ENCODE assay signal across 7 cellular contexts in genomic region chr3:143431298-143431697, GRCh38.
DNase-seq lines count a peak whose midpoint lies in the region; FAIRE-seq and TF ChIP-seq lines count a peak whose summit lies in the region.
"Not testable (repeated sequence)": the region's sequence is repeated elsewhere in the genome, so short reads cannot be mapped to it uniquely, and the experiment has no call there.

No MANE protein-coding gene starts in this region.

- H3K4me1 ChIP-seq in GM23248 (ENCODE audit: insufficient read depth): not testable (repeated sequence)

- WGBS in GM23248 (ENCODE audit: low coverage in 1 of 2, low lambda C conversion rate in 2 of 2, missing lambda C conversion rate in 2 of 2), 2 experiments: 93 to 97% methylated on average over 7 of the region's 7 CpGs

- H3K9me2 ChIP-seq in GM23248 (ENCODE audit: insufficient read depth): not testable (repeated sequence)

- TF ChIP-seq CTCF in bronchial epithelial cell (IDR thresholded peaks at IDR 0.05; ENCODE audit: insufficient read depth, low read length, severe bottlenecking): not testable (repeated sequence)

- in situ Hi-C loops in GM23248 (cut with MboI): not testable (repeated sequence)

- H3K79me2 ChIP-seq in GM23248 (ENCODE audit: insufficient read depth): not testable (repeated sequence)

- DNase-seq in GM23248: peak; percentile 43
- peak; percentile 7 to 12 for DNase-seq in Kasumi-1 (lab: John Stamatoyannopoulos, UW)
- peak; percentile 92 for DNase-seq in NOMO-1 treated with DMSO at 0.1 percent for 48 hours (lab: John Stamatoyannopoulos, UW; ENCODE audit: unreplicated experiment)
- DNase-seq in SKM-1 treated with dmso at 0.1 percent for 144 hours (lab: John Stamatoyannopoulos, UW; ENCODE audit: unreplicated experiment): peak; percentile 52
- DNase-seq in bronchial epithelial cell (ENCODE audit: low read depth): peak; percentile 47
- DNase-seq in fibroblast of the conjunctiva (ENCODE audit: low read depth): peak; percentile 23
- DNase-seq in renal cortical epithelial cell (ENCODE audit: low read depth): peak; percentile 65

- not testable (repeated sequence) for H3K4me3 ChIP-seq in GM23248; bronchial epithelial cell (ENCODE audit: low read depth, low read length)

- not testable (repeated sequence) for H3K9ac ChIP-seq in GM23248

- FAIRE-seq in bronchial epithelial cell (lab: Jason Lieb, UNC): not testable (repeated sequence)

- H3K36me3 ChIP-seq in GM23248 (ENCODE audit: low read depth); bronchial epithelial cell (ENCODE audit: control insufficient read depth, insufficient read depth, low read length): not testable (repeated sequence)

- not testable (repeated sequence) for H3K9me3 ChIP-seq in GM23248 (ENCODE audit: low read depth)

- not testable (repeated sequence) for H3K4me2 ChIP-seq in GM23248 (ENCODE audit: unreplicated experiment)

- H2AFZ ChIP-seq in GM23248: not testable (repeated sequence)

- H3K27me3 ChIP-seq in GM23248 (replicated peaks; ENCODE audit: insufficient read depth); bronchial epithelial cell (ENCODE audit: control insufficient read depth, insufficient read depth, low read length): not testable (repeated sequence)

- H4K20me1 ChIP-seq in GM23248 (ENCODE audit: insufficient read depth): not testable (repeated sequence)

- not testable (repeated sequence) for H3K27ac ChIP-seq in GM23248

- not testable (repeated sequence) for H3F3A ChIP-seq in GM23248 (ENCODE audit: insufficient read depth)

Comparison
In these comparisons a context has a peak if more than half of its experiments do, and no peak if none do; other contexts are left out.
1. DNase-seq: peak in every context shown above with its lines; median percentile 92 in NOMO-1 treated with DMSO at 0.1 percent for 48 hours; 65 in renal cortical epithelial cell; 52 in SKM-1 treated with dmso at 0.1 percent for 144 hours; 47 in bronchial epithelial cell; 43 in GM23248; 23 in fibroblast of the conjunctiva; 10 in Kasumi-1.